In genomic region chr14:31030406-31030805, GRCh38 we compare ENCODE assay signal across 1 cellular context.
TF ChIP-seq lines count a peak whose summit lies in the region.

No MANE protein-coding gene starts in this region.

TF ChIP-seq in WTC11, 78 proteins besides CTCF, POLR2A, EP300 and RAD21:
- TF ChIP-seq ZNF263 (CRISPR knock-in tag; IDR thresholded peaks at IDR 0.05; ENCODE audit: low read depth) (no peak), SMAD3 (CRISPR knock-in tag; IDR thresholded peaks at IDR 0.05; ENCODE audit: borderline replicate concordance) (no peak), ELF4 (CRISPR knock-in tag; IDR thresholded peaks at IDR 0.05; ENCODE audit: low read depth) (no peak), ZNF532 (CRISPR knock-in tag; IDR thresholded peaks at IDR 0.05; ENCODE audit: borderline replicate concordance) (no peak), ZBTB21 (CRISPR knock-in tag; IDR thresholded peaks at IDR 0.05; ENCODE audit: borderline replicate concordance) (no peak), ZNF416 (CRISPR knock-in tag; IDR thresholded peaks at IDR 0.05) (no peak), ZNF512 (CRISPR knock-in tag; IDR thresholded peaks at IDR 0.05; ENCODE audit: borderline replicate concordance) (no peak), ZNF317 (CRISPR knock-in tag; IDR thresholded peaks at IDR 0.05; ENCODE audit: borderline replicate concordance, low read depth) (no peak), ESRRA (CRISPR knock-in tag; IDR thresholded peaks at IDR 0.05; ENCODE audit: borderline replicate concordance) (no peak), JUN (CRISPR knock-in tag; IDR thresholded peaks at IDR 0.05) (no peak), GABPB1 (CRISPR knock-in tag; IDR thresholded peaks at IDR 0.05) (no peak), TEAD4 (CRISPR knock-in tag; IDR thresholded peaks at IDR 0.05) (no peak)
